ENCODE assay signal across 8 cellular contexts in the genomic region with DNA sequence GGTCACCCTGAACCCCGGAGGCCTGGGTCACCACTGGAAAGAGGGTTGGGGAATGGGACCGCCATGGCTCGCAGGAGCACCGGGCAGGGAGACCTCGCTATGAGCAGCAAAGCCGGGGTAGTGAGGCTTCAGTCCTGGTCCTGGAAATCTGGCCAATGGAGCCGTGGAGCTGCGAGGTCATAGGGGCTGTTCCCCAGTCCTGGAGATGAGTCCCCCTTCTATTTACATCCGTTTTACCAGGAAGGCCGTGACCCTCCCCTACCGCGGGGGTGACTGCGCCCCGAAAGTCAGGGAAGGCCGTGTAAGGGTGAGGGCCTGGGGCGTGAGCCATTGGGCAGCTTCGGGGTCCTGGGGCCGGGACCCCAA. TPM values are rescaled to one million over a fixed set of nuclear protein-coding genes. Genes with fewer than 3 reads are reported as not detected.
A peak's percentile ranks its signal among the peaks of the same experiment; 100 is the strongest.
DNase-seq lines count a peak whose midpoint lies in the region; ATAC-seq and TF ChIP-seq lines count a peak whose summit lies in the region.

No MANE protein-coding gene starts in this region.

- H3K4me3 Mint-ChIP-seq in activated CD4-positive, alpha-beta T cell treated with anti-CD3 and anti-CD28 coated beads, Interleukin-2, amount 10 ng/mL, durations not matched to agents 7 days and 5 days = peak overlapping the region; percentile 81
- H3K4me3 Mint-ChIP-seq in activated naive CD8-positive, alpha-beta T cell treated with anti-CD3 and anti-CD28 coated beads for 36 hours = peak overlapping the region; percentile 83

- H3K27me3 ChIP-seq in kidney epithelial cell (ENCODE audit: control insufficient read depth, insufficient read depth, low read length) (no peaks in the 10 kb centered on the region), testis (no peaks in the 10 kb centered on the region)

- DNase-seq in activated CD4-positive, alpha-beta T cell treated with anti-CD3 and anti-CD28 coated beads, Interleukin-2, amount 10 ng/mL, durations not matched to agents 7 days and 5 days = no peak
- no peak for DNase-seq in activated CD4-positive, alpha-beta T cell treated with anti-CD3 and anti-CD28 coated beads for 4 hours
- no peak for DNase-seq in activated naive CD8-positive, alpha-beta T cell treated with anti-CD3 and anti-CD28 coated beads for 36 hours
- no peak for DNase-seq in kidney epithelial cell (ENCODE audit: low read depth)
- no peak for DNase-seq in testis
- no peak for DNase-seq in KG1 (lab: John Stamatoyannopoulos, UW)
- no peak for DNase-seq in GM20000 (ENCODE audit: low spot score)

- peak overlapping the region; percentile 43 for H3K4me3 ChIP-seq in kidney epithelial cell (ENCODE audit: low read depth, low read length)
- H3K4me3 ChIP-seq in testis = peak overlapping the region; percentile 48 to 67

- H3K27me3 Mint-ChIP-seq in activated CD4-positive, alpha-beta T cell treated with anti-CD3 and anti-CD28 coated beads, Interleukin-2, amount 10 ng/mL, durations not matched to agents 7 days and 5 days = no peaks in the 10 kb centered on the region
- no peaks in the 10 kb centered on the region for H3K27me3 Mint-ChIP-seq in activated naive CD8-positive, alpha-beta T cell treated with anti-CD3 and anti-CD28 coated beads for 36 hours

- TF ChIP-seq POLR2A in testis (IDR thresholded peaks at IDR 0.05) = no peak

- H3K27ac ChIP-seq in testis = peak overlapping the region; percentile 60 to 81

- intact Hi-C loops in testis (cut with DNase I; ENCODE audit: low total_unique reads) = no loop called here

- no peak for TF ChIP-seq CTCF in kidney epithelial cell (IDR thresholded peaks at IDR 0.05; ENCODE audit: insufficient read depth, low read length, poor library complexity, severe bottlenecking)
- TF ChIP-seq CTCF in testis (IDR thresholded peaks at IDR 0.05) = no peak
- TF ChIP-seq CTCF in GM20000 (IDR thresholded peaks at IDR 0.05; ENCODE audit: extremely low read depth, missing control alignments) = no peak

- H3K27ac Mint-ChIP-seq in activated CD4-positive, alpha-beta T cell treated with anti-CD3 and anti-CD28 coated beads, Interleukin-2, amount 10 ng/mL, durations not matched to agents 7 days and 5 days = peak overlapping the region; percentile 79
- peak overlapping the region; percentile 60 for H3K27ac Mint-ChIP-seq in activated naive CD8-positive, alpha-beta T cell treated with anti-CD3 and anti-CD28 coated beads for 36 hours

- no peaks in the 10 kb centered on the region for H3K9me3 ChIP-seq in testis

- 4% methylated on average over 14 of the region's 18 CpGs; no CpG with 5 or more reads in 1 of the 2 donors for WGBS in testis, 2 donors

- CTCF ChIA-PET in activated CD4-positive, alpha-beta T cell treated with anti-CD3 and anti-CD28 coated beads, Interleukin-2, amount 10 ng/mL, durations not matched to agents 7 days and 5 days (lab: Charles Lee) = interaction anchor here (1.0 to 1.8 kb wide), 4 partner anchors 13 to 286 kb away, joined by 3 to 7 read pairs (median 4); a partner anchor contains a TSS

- H3K9me3 Mint-ChIP-seq in activated CD4-positive, alpha-beta T cell treated with anti-CD3 and anti-CD28 coated beads, Interleukin-2, amount 10 ng/mL, durations not matched to agents 7 days and 5 days = no peaks in the 10 kb centered on the region
- H3K9me3 Mint-ChIP-seq in activated naive CD8-positive, alpha-beta T cell treated with anti-CD3 and anti-CD28 coated beads for 36 hours = no peaks in the 10 kb centered on the region

- H3K4me1 ChIP-seq in testis = peaks cover 21% of the 10 kb centered on the region

- POLR2A ChIA-PET in activated CD4-positive, alpha-beta T cell treated with anti-CD3 and anti-CD28 coated beads, Interleukin-2, amount 10 ng/mL, durations not matched to agents 7 days and 5 days (lab: Charles Lee) = no interaction called here

- H3K36me3 ChIP-seq in kidney epithelial cell (ENCODE audit: control insufficient read depth, insufficient read depth, low read length) (no peaks in the 10 kb centered on the region), testis (ENCODE audit: low read depth, missing control alignments) (no peaks in the 10 kb centered on the region)

- no peak for ATAC-seq in HG03442 (IDR thresholded peaks at IDR 0.05; ENCODE audit: unreplicated experiment)

- peaks cover 12% of the 10 kb centered on the region for H3K36me3 Mint-ChIP-seq in activated CD4-positive, alpha-beta T cell treated with anti-CD3 and anti-CD28 coated beads, Interleukin-2, amount 10 ng/mL, durations not matched to agents 7 days and 5 days (ENCODE audit: low read depth)
- H3K36me3 Mint-ChIP-seq in activated naive CD8-positive, alpha-beta T cell treated with anti-CD3 and anti-CD28 coated beads for 36 hours = peaks cover 7% of the 10 kb centered on the region

- H3K4me1 Mint-ChIP-seq in activated CD4-positive, alpha-beta T cell treated with anti-CD3 and anti-CD28 coated beads, Interleukin-2, amount 10 ng/mL, durations not matched to agents 7 days and 5 days = peaks cover 27% of the 10 kb centered on the region
- peaks cover 22% of the 10 kb centered on the region for H3K4me1 Mint-ChIP-seq in activated naive CD8-positive, alpha-beta T cell treated with anti-CD3 and anti-CD28 coated beads for 36 hours

RNA-seq across cellular contexts. Expression of a gene that starts 0.4 kb away (rescaled TPM):
- 10 to 100 TPM; 47.9 to 60.4 TPM for total RNA-seq in activated CD4-positive, alpha-beta T cell treated with anti-CD3 and anti-CD28 coated beads, Interleukin-2, amount 10 ng/mL, durations not matched to agents 7 days and 5 days
- 10 to 100 TPM; 29.4 to 30.5 TPM for total RNA-seq in activated naive CD8-positive, alpha-beta T cell treated with anti-CD3 and anti-CD28 coated beads for 36 hours
- total RNA-seq in kidney epithelial cell = 31.1 and 36.2 TPM in 2 replicates
- 10 to 100 TPM; 50.7 to 59.3 TPM for total RNA-seq in testis
- polyA plus RNA-seq in testis (ENCODE audit: insufficient read depth, low read depth, low replicate concordance) = 17.6 TPM

RNA-seq across cellular contexts. Expression of a gene that starts 5.2 kb away (rescaled TPM):
- total RNA-seq in activated CD4-positive, alpha-beta T cell treated with anti-CD3 and anti-CD28 coated beads, Interleukin-2, amount 10 ng/mL, durations not matched to agents 7 days and 5 days = 1,000 to 10,000 TPM; 1,927 to 2,229 TPM
- 1,000 to 10,000 TPM; 3,139 to 3,274 TPM for total RNA-seq in activated naive CD8-positive, alpha-beta T cell treated with anti-CD3 and anti-CD28 coated beads for 36 hours
- total RNA-seq in kidney epithelial cell (708 and 1,183 TPM in 2 replicates), testis (100 to 1,000 TPM; 193 to 864 TPM)
- 943 TPM for polyA plus RNA-seq in testis (ENCODE audit: insufficient read depth, low read depth, low replicate concordance)

RNA-seq across cellular contexts. Expression of a gene that starts 6.5 kb away (rescaled TPM):
- total RNA-seq in activated CD4-positive, alpha-beta T cell treated with anti-CD3 and anti-CD28 coated beads, Interleukin-2, amount 10 ng/mL, durations not matched to agents 7 days and 5 days = 10 to 100 TPM; 45.9 to 49.1 TPM
- 10 to 100 TPM; 54.4 to 56.5 TPM for total RNA-seq in activated naive CD8-positive, alpha-beta T cell treated with anti-CD3 and anti-CD28 coated beads for 36 hours
- total RNA-seq in kidney epithelial cell (17.1 and 19.8 TPM in 2 replicates), testis (10 to 100 TPM; 39.7 to 42.4 TPM)
- polyA plus RNA-seq in testis (ENCODE audit: insufficient read depth, low read depth, low replicate concordance) = 25.1 TPM

RNA-seq across cellular contexts. Expression of a gene that starts 14.1 kb away (rescaled TPM):
- 10 to 100 TPM; 68.9 to 71.9 TPM for total RNA-seq in activated CD4-positive, alpha-beta T cell treated with anti-CD3 and anti-CD28 coated beads, Interleukin-2, amount 10 ng/mL, durations not matched to agents 7 days and 5 days
- total RNA-seq in activated naive CD8-positive, alpha-beta T cell treated with anti-CD3 and anti-CD28 coated beads for 36 hours = 10 to 100 TPM; 32.7 to 34.7 TPM
- total RNA-seq in kidney epithelial cell = 27.5 and 46.0 TPM in 2 replicates
- 100 to 1,000 TPM in 1 of 2 donors, 10 to 100 TPM in 1; 96.7 to 108 TPM for total RNA-seq in testis
- 86.7 TPM for polyA plus RNA-seq in testis (ENCODE audit: insufficient read depth, low read depth, low replicate concordance)

RNA-seq across cellular contexts. Expression of a gene that starts 14.7 kb away (rescaled TPM):
- total RNA-seq in activated CD4-positive, alpha-beta T cell treated with anti-CD3 and anti-CD28 coated beads, Interleukin-2, amount 10 ng/mL, durations not matched to agents 7 days and 5 days = under 1 TPM; 0.20 to 0.60 TPM
- 1 to 10 TPM in 1 of 2 experiments, under 1 TPM in 1; 0.94 to 1.0 TPM for total RNA-seq in activated naive CD8-positive, alpha-beta T cell treated with anti-CD3 and anti-CD28 coated beads for 36 hours
- total RNA-seq in kidney epithelial cell (0.25 TPM in 1 of 2 replicates, not detected in the other), testis (1 to 10 TPM; 1.0 to 2.1 TPM)
- polyA plus RNA-seq in testis (ENCODE audit: insufficient read depth, low read depth, low replicate concordance) = 0.50 TPM
